Comparison of ENCODE assay signal across 9 cellular contexts in the genomic region with DNA sequence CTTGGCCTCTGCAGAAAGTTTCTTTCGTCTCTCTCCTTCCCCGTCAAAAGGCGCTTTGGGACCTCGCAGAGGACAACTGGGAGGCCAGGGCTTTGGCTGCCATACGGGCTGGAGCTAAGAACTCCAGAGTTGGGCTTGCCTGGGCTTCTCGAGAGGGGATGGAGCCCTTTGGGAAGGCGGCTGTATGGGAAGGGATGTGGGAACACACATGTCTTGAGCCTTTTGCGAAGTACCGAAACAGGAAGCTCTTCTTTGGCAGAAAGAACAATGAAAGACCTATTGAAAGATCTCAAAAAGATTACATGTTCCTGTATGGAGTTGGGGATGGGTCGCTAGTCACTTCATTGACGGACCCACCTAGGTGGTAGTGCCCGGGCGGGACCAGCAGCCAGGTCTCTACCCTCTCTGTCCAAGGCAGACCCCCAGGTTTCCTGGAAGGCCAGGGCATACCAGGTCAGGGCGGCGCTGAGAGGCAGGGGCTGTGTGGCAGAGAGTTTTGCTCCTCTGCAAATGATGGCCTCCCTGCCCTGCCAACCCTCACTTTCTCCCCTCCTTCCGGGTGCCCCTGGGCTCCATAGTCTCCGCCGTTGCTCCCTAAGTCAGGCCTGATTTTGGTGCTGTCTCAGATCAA. TPM values are rescaled to one million over a fixed set of nuclear protein-coding genes. Genes with fewer than 3 reads are reported as not detected.
DNase-seq lines count a peak whose midpoint lies in the region; ATAC-seq, FAIRE-seq and TF ChIP-seq lines count a peak whose summit lies in the region.
"Had no signal": no experiment of that assay in that cellular context is flagged by ENCODE, and none has a peak within 500 bp of the region (broad histone marks: within the 10 kb centered on the region; RNA-seq: fewer than 3 reads in every experiment).

No MANE protein-coding gene starts in this region.

- no peak overlapping the region for H3K27ac Mint-ChIP-seq in endothelial cell (ENCODE audit: unreplicated experiment)

- TF ChIP-seq CTCF in HEK293 (tag by site-specific recombination; IDR thresholded peaks at IDR 0.05) (no peak), endothelial cell (IDR thresholded peaks at IDR 0.05; ENCODE audit: unreplicated experiment) (no peak), pancreas (IDR thresholded peaks at IDR 0.05) (no peak)

- H3K27me3 Mint-ChIP-seq in endothelial cell (ENCODE audit: unreplicated experiment), result peaks cover 22% of the 10 kb centered on the region

- peak; percentile 1 to 25 (median 16) for ATAC-seq in pancreas
- no peak for ATAC-seq in HG02610 (IDR thresholded peaks at IDR 0.05; ENCODE audit: unreplicated experiment)
- ATAC-seq in GM21576 (IDR thresholded peaks at IDR 0.05; ENCODE audit: unreplicated experiment), result no peak

- H3K27ac ChIP-seq in HEK293 (ENCODE audit: extremely low read depth, low read depth, low read length), result no peak overlapping the region
- peak overlapping the region; percentile 75 to 89 (median 88) for H3K27ac ChIP-seq in pancreas

- 6 to 9% methylated on average over 18 of the region's 18 CpGs for WGBS in pancreas, 2 donors

- no peaks in the 10 kb centered on the region for H3K27me3 ChIP-seq in pancreas

- intact Hi-C loops in pancreas (cut with DNase I), result no loop called here

- H3K9me3 ChIP-seq in HEK293 (ENCODE audit: control insufficient read depth, insufficient read depth, low read depth, low read length), result no peaks in the 10 kb centered on the region
- no peaks in the 10 kb centered on the region for H3K9me3 ChIP-seq in pancreas

- H3K4me1 ChIP-seq in HEK293 (ENCODE audit: control insufficient read depth, insufficient read depth, low read length) (no peaks in the 10 kb centered on the region), pancreas (peaks cover 0 to 32% (median 6%) of the 10 kb centered on the region in 3 donors)

- H3K9me3 Mint-ChIP-seq in endothelial cell (ENCODE audit: unreplicated experiment), result no peaks in the 10 kb centered on the region

- CTCF ChIA-PET in HEK293 (lab: Yijun Ruan, JAX), result no interaction called here

- H3K4me1 Mint-ChIP-seq in endothelial cell (ENCODE audit: unreplicated experiment), result peaks cover 21% of the 10 kb centered on the region

- H3K4me3 ChIP-seq in HEK293 (ENCODE audit: low read depth, low read length) (peak overlapping the region; percentile 20), pancreas (peak overlapping the region; percentile 86 to 93 (median 89))

- H3K4me3 Mint-ChIP-seq in endothelial cell (ENCODE audit: unreplicated experiment), result peak overlapping the region; percentile 84

- no peak for FAIRE-seq in pancreas (lab: Jason Lieb, UNC)
- FAIRE-seq: endometrium had no signal

- DNase-seq in NCI-H69 (lab: John Stamatoyannopoulos, UW) (peak; percentile 65), endothelial cell (ENCODE audit: low spot score) (no peak), pancreas (peak in 1 of 6 donors; percentile 63)
- no peak for DNase-seq in activated CD8-positive, alpha-beta memory T cell treated with anti-CD3 and anti-CD28 coated beads, Interleukin-2, amount 50 U/mL, for 48 hours
- no peak for DNase-seq in activated effector memory CD4-positive, alpha-beta T cell treated with anti-CD3 and anti-CD28 coated beads, Interleukin-2, amount 50 U/mL, for 16 hours

- H3K36me3 Mint-ChIP-seq in endothelial cell (ENCODE audit: low read depth, unreplicated experiment), result peaks cover 9% of the 10 kb centered on the region

- H3K36me3 ChIP-seq in HEK293 (ENCODE audit: control insufficient read depth in 2 of 2, insufficient read depth in 1 of 2, low read length in 2 of 2), result no peaks in the 10 kb centered on the region
- no peaks in the 10 kb centered on the region for H3K36me3 ChIP-seq in pancreas

- POLR2A ChIA-PET in HEK293 (lab: Yijun Ruan, JAX), result no interaction called here

TF ChIP-seq in HEK293, 187 proteins besides CTCF, POLR2A, EP300 and RAD21:
- no peak for TF ChIP-seq MYNN (tag by site-specific recombination; IDR thresholded peaks at IDR 0.05; ENCODE audit: borderline replicate concordance)
- no peak for TF ChIP-seq ZNF211 (tag by site-specific recombination; IDR thresholded peaks at IDR 0.05; ENCODE audit: low read depth)

RNA-seq across cellular contexts. Expression of gene ST14, which starts 1.0 kb away (rescaled TPM):
- total RNA-seq in endothelial cell (ENCODE audit: unreplicated experiment) (8.7 TPM), pancreas (100 to 1,000 TPM in 1 of 6 donors, 10 to 100 TPM in 5; 37.5 to 101 (median 48.5) TPM)
- polyA plus RNA-seq in pancreas, result 10 to 100 TPM; 43.8 to 57.9 TPM

Comparison
In these comparisons a context has a peak if more than half of its experiments do, and no peak if none do; other contexts are left out.
1. ATAC-seq: peak in pancreas (4 of 4); none in HG02610 (single experiment) and GM21576 (single experiment).